In genomic region chr15:31556494-31557150, GRCh38 we compare ENCODE assay signal across 26 cellular contexts.
"Had no signal": no experiment of that assay in that cellular context is flagged by ENCODE, and none has a peak within 500 bp of the region (broad histone marks: within the 10 kb centered on the region; RNA-seq: fewer than 3 reads in every experiment).

No MANE protein-coding gene starts in this region.

- H3K36me3 ChIP-seq: neutrophil, ovary, right lobe of liver, thoracic aorta, thyroid gland, upper lobe of left lung, vagina had no signal

- ATAC-seq: naive thymus-derived CD8-positive, alpha-beta T cell; natural killer cell treated with Interleukin-12 subunit alpha and Interleukin-12 subunit beta and Interleukin-15 and Interleukin-18, amount 100 ng/mL, for 72 hours; psoas muscle; right cardiac atrium; right lobe of liver; stimulated activated effector memory CD8-positive, alpha-beta T cell treated with anti-CD3 and anti-CD28 coated beads, Interleukin-12 subunit alpha, Interleukin-12 subunit beta, amount 100 ng/mL, for 72 hours; stimulated activated naive B cell treated with anti-CD40 and anti-IgM and Interleukin-4, amounts not matched to agents 10 μg/mL and 1 μg/mL and 100 μg/mL, for 72 hours had no signal

- H3K27ac ChIP-seq: neutrophil, ovary, parathyroid adenoma, psoas muscle, right lobe of liver, stomach, thoracic aorta, thyroid gland, tibial nerve, upper lobe of left lung, vagina had no signal

- H3K79me2 ChIP-seq: parathyroid adenoma had no signal

- H3K4me3 ChIP-seq: ovary, psoas muscle, right lobe of liver, stomach, thoracic aorta, thyroid gland, tibial nerve, upper lobe of left lung, vagina had no signal

- H3K27me3 ChIP-seq: neutrophil, ovary, right lobe of liver, stomach, thyroid gland, tibial nerve, upper lobe of left lung, vagina had no signal

- DNase-seq: naive thymus-derived CD8-positive, alpha-beta T cell; nephron progenitor cell; nucleus accumbens; ovary; posterior cingulate gyrus; psoas muscle; right cardiac atrium; right lobe of liver; small intestine; stimulated activated CD4-positive, alpha-beta T cell treated with anti-CD3 and anti-CD28 coated beads, Interleukin-15, amount 100 ng/mL, for 24 hours; stimulated activated CD4-positive, alpha-beta T cell treated with anti-CD3 and anti-CD28 coated beads, Interleukin-2, amount 100 ng/mL, for 24 hours; stimulated activated CD4-positive, alpha-beta T cell treated with anti-CD3 and anti-CD28 coated beads, Interleukin-2, amount 100 ng/mL, for 48 hours; stimulated activated CD4-positive, alpha-beta T cell treated with anti-CD3 and anti-CD28 coated beads, Interleukin-4, amount 100 ng/mL, for 24 hours; stimulated activated naive B cell treated with anti-CD40 and anti-IgM and Interleukin-4, amounts not matched to agents 10 μg/mL and 1 μg/mL and 100 μg/mL, for 72 hours; stimulated activated naive CD4-positive, alpha-beta T cell treated with Interleukin-2 at 50 U/mL for 16 hours; stomach; thyroid gland; trophoblast cell; upper lobe of left lung had no signal

- H3K9me3 ChIP-seq: neutrophil, ovary, psoas muscle, right lobe of liver, stomach, thoracic aorta, thyroid gland, tibial nerve, upper lobe of left lung, vagina had no signal

- H3K4me1 ChIP-seq: parathyroid adenoma, psoas muscle, right lobe of liver, stomach, tibial nerve had no signal

- H2AFZ ChIP-seq: parathyroid adenoma had no signal

- H3K9ac ChIP-seq: parathyroid adenoma had no signal
